In the genomic region with DNA sequence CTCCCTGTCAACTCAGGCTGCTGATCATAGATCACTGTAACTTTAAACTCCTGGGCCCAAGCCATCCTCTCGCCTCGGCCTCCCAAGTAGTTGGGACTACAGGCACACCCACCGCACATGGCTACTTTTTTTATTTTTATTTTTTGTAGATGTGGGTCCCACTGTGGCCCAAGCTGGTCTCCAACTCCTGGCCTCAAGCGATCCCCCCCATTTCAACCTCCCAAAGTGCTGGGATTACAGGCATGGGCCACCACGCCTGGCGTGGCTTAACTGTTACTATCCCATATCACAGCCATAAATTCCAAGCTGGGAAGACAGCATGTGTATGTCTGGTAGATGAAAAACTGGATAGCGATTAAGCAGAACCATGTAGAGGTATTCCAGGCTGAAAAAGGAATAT, we compare ENCODE assay signal across 8 cellular contexts. TPM values are rescaled to one million over a fixed set of nuclear protein-coding genes. Genes with fewer than 3 reads are reported as not detected.
DNase-seq lines count a peak whose midpoint lies in the region; ATAC-seq and TF ChIP-seq lines count a peak whose summit lies in the region.

No MANE protein-coding gene starts in this region.

- no peak for TF ChIP-seq CTCF in left lung (IDR thresholded peaks at IDR 0.05)
- no peak for TF ChIP-seq CTCF in thyroid gland (IDR thresholded peaks at IDR 0.05)

- H3K36me3 ChIP-seq in left lung (peaks cover 0 to 12% of the 10 kb centered on the region in 2 donors), thyroid gland (no peaks in the 10 kb centered on the region)

- no peak for TF ChIP-seq POLR2A in thyroid gland (IDR thresholded peaks at IDR 0.05)

- H3K4me1 ChIP-seq in left lung (peaks cover 14 to 47% of the 10 kb centered on the region in 2 donors), thyroid gland (peaks cover 30 to 34% of the 10 kb centered on the region in 2 donors)

- peak; percentile 37 for DNase-seq in activated CD8-positive, alpha-beta memory T cell treated with anti-CD3 and anti-CD28 coated beads for 24 hours
- DNase-seq in activated CD8-positive, alpha-beta memory T cell treated with anti-CD3 and anti-CD28 coated beads, Interleukin-2, amount 50 U/mL, for 4 hours = no peak
- no peak for DNase-seq in activated naive CD8-positive, alpha-beta T cell treated with anti-CD3 and anti-CD28 coated beads, Interleukin-2, amount 10 ng/mL, durations not matched to agents 7 days and 5 days
- DNase-seq in left lung (no peak), thyroid gland (no peak), HT-29 (ENCODE audit: low spot score) (no peak)
- no peak for DNase-seq in activated CD4-positive, CD25-positive, alpha-beta regulatory T cell treated with anti-CD3 and anti-CD28 coated beads, Interleukin-2, amount 50 U/mL, for 72 hours

- H3K27me3 ChIP-seq in left lung (no peaks in the 10 kb centered on the region), thyroid gland (no peaks in the 10 kb centered on the region)

- no peaks in the 10 kb centered on the region for H3K27me3 Mint-ChIP-seq in activated naive CD8-positive, alpha-beta T cell treated with anti-CD3 and anti-CD28 coated beads, Interleukin-2, amount 10 ng/mL, durations not matched to agents 7 days and 5 days

- WGBS in thyroid gland, 2 donors = 76 to 80% methylated on average over 7 of the region's 7 CpGs

- H3K4me3 ChIP-seq in left lung = peak overlapping the region; percentile 68 to 93
- peak overlapping the region; percentile 70 to 99 (median 76) for H3K4me3 ChIP-seq in thyroid gland (replicated peaks in 1 of 3)

- H3K36me3 Mint-ChIP-seq in activated naive CD8-positive, alpha-beta T cell treated with anti-CD3 and anti-CD28 coated beads, Interleukin-2, amount 10 ng/mL, durations not matched to agents 7 days and 5 days = peaks cover 12% of the 10 kb centered on the region

- peak overlapping the region; percentile 94 for H3K4me3 Mint-ChIP-seq in activated naive CD8-positive, alpha-beta T cell treated with anti-CD3 and anti-CD28 coated beads, Interleukin-2, amount 10 ng/mL, durations not matched to agents 7 days and 5 days

- no peaks in the 10 kb centered on the region for H3K9me3 Mint-ChIP-seq in activated naive CD8-positive, alpha-beta T cell treated with anti-CD3 and anti-CD28 coated beads, Interleukin-2, amount 10 ng/mL, durations not matched to agents 7 days and 5 days

- intact Hi-C loops in left lung (cut with DNase I) (no loop called here), thyroid gland (cut with DNase I) (no loop called here)

- POLR2A ChIA-PET in activated naive CD8-positive, alpha-beta T cell treated with anti-CD3 and anti-CD28 coated beads, Interleukin-2, amount 10 ng/mL, durations not matched to agents 7 days and 5 days (lab: Charles Lee) = interaction anchor here (1.1 to 9.6 kb wide), 10 partner anchors 10 to 334 kb away, joined by 3 to 107 read pairs (median 18); a partner anchor contains a TSS

- ATAC-seq in activated naive CD8-positive, alpha-beta T cell treated with anti-CD3 and anti-CD28 coated beads, Interleukin-2, amount 10 ng/mL, durations not matched to agents 7 days and 5 days (ENCODE audit: low read depth) = no peak
- ATAC-seq in left lung = no peak
- ATAC-seq in HG03280 (IDR thresholded peaks at IDR 0.05; ENCODE audit: unreplicated experiment) = no peak

- H3K4me1 Mint-ChIP-seq in activated naive CD8-positive, alpha-beta T cell treated with anti-CD3 and anti-CD28 coated beads, Interleukin-2, amount 10 ng/mL, durations not matched to agents 7 days and 5 days = peaks cover 39% of the 10 kb centered on the region

- H3K27ac ChIP-seq in left lung (no peak overlapping the region), thyroid gland (no peak overlapping the region)

- H3K27ac Mint-ChIP-seq in activated naive CD8-positive, alpha-beta T cell treated with anti-CD3 and anti-CD28 coated beads, Interleukin-2, amount 10 ng/mL, durations not matched to agents 7 days and 5 days = peak overlapping the region; percentile 81

- H3K9me3 ChIP-seq in left lung (no peaks in the 10 kb centered on the region), thyroid gland (no peaks in the 10 kb centered on the region)

RNA-seq across cellular contexts. Expression of a gene that starts 1.0 kb away (rescaled TPM):
- total RNA-seq in activated naive CD8-positive, alpha-beta T cell treated with anti-CD3 and anti-CD28 coated beads, Interleukin-2, amount 10 ng/mL, durations not matched to agents 7 days and 5 days = 10 to 100 TPM; 85.8 to 89.6 TPM
- 10 to 100 TPM; 41.2 to 50.0 TPM for total RNA-seq in left lung
- total RNA-seq in thyroid gland = 10 to 100 TPM; 44.2 to 62.7 (median 54.6) TPM
- total RNA-seq in HT-29 (2014; rRNA removed; shearing (Covaris generic)) = 69.8 and 84.9 TPM in 2 replicates

RNA-seq across cellular contexts. Expression of a gene that starts 1.2 kb away (rescaled TPM):
- total RNA-seq in activated naive CD8-positive, alpha-beta T cell treated with anti-CD3 and anti-CD28 coated beads, Interleukin-2, amount 10 ng/mL, durations not matched to agents 7 days and 5 days = 10 to 100 TPM; 31.4 to 31.6 TPM
- total RNA-seq in left lung (1 to 10 TPM; 2.6 to 6.3 TPM), thyroid gland (1 to 10 TPM; 2.4 to 5.7 (median 4.6) TPM)
- total RNA-seq in HT-29 (2014; rRNA removed; shearing (Covaris generic)) = 26.6 and 27.2 TPM in 2 replicates

RNA-seq across cellular contexts. Expression of a gene that starts 15.6 kb away (rescaled TPM):
- total RNA-seq in activated naive CD8-positive, alpha-beta T cell treated with anti-CD3 and anti-CD28 coated beads, Interleukin-2, amount 10 ng/mL, durations not matched to agents 7 days and 5 days = 10 to 100 TPM; 98.3 to 99.1 TPM
- total RNA-seq in left lung (10 to 100 TPM; 18.0 to 18.7 TPM), thyroid gland (10 to 100 TPM; 15.2 to 28.3 (median 22.7) TPM)
- 24.3 and 30.6 TPM in 2 replicates for total RNA-seq in HT-29 (2014; rRNA removed; shearing (Covaris generic))

RNA-seq across cellular contexts. Expression of a gene that starts 16.8 kb away (rescaled TPM):
- 100 to 1,000 TPM; 244 to 256 TPM for total RNA-seq in activated naive CD8-positive, alpha-beta T cell treated with anti-CD3 and anti-CD28 coated beads, Interleukin-2, amount 10 ng/mL, durations not matched to agents 7 days and 5 days
- total RNA-seq in left lung (100 to 1,000 TPM; 122 to 137 TPM), thyroid gland (100 to 1,000 TPM in 1 of 4 donors, 10 to 100 TPM in 3; 82.1 to 103 (median 89.7) TPM)
- total RNA-seq in HT-29 (2014; rRNA removed; shearing (Covaris generic)) = 52.1 and 74.7 TPM in 2 replicates

RNA-seq across cellular contexts. Expression of a gene that starts 46.4 kb away (rescaled TPM):
- total RNA-seq in activated naive CD8-positive, alpha-beta T cell treated with anti-CD3 and anti-CD28 coated beads, Interleukin-2, amount 10 ng/mL, durations not matched to agents 7 days and 5 days = 10 to 100 TPM; 17.0 to 17.9 TPM
- 10 to 100 TPM; 20.5 to 41.0 TPM for total RNA-seq in left lung
- total RNA-seq in thyroid gland = 10 to 100 TPM in 1 of 4 donors, 1 to 10 TPM in 3; 5.4 to 11.7 (median 8.3) TPM
- 0.21 and 0.38 TPM in 2 replicates for total RNA-seq in HT-29 (2014; rRNA removed; shearing (Covaris generic))
